ENCODE assay signal across 16 cellular contexts in the genomic region with DNA sequence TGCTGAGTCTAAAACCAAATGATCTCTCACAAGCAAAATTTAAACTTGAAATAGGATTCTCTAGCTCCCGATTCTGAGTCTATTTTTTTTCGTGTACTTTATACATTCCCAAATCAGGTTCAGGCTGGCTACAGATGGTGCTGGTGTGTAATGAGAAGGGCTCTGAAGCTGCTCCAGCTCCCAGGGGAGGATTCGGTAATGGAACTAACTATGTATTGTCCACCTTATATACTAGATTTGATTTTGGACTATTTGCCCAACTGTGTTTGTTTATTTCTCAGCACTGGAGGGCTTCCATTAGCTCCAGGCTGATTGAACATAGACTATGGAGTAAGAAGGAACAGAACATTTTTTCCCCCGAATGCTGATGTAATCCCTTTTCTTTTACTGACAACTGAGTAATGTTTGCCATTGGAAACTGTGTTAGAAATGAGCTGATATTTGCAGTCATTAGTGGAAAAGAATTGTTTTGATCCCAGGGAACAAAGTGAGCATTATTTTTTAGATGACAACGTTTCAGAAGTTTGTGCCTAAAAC.
DNase-seq lines count a peak whose midpoint lies in the region; FAIRE-seq and TF ChIP-seq lines count a peak whose summit lies in the region.
"Had no signal": no experiment of that assay in that cellular context is flagged by ENCODE, and none has a peak within 500 bp of the region (broad histone marks: within the 10 kb centered on the region; RNA-seq: fewer than 3 reads in every experiment).

No MANE protein-coding gene starts in this region.

- 0 out of 2 replicates have a peak, but pooled peaks have one; percentile 2 for TF ChIP-seq RAD21 in Ishikawa (IDR thresholded peaks at IDR 0.05; ENCODE audit: low read depth)

- TF ChIP-seq EP300 in Ishikawa (IDR thresholded peaks at IDR 0.05; ENCODE audit: borderline replicate concordance): no peak

- no peak for FAIRE-seq in GM12892 (lab: Jason Lieb, UNC)
- FAIRE-seq: GM19239, islet of Langerhans, pancreas had no signal

- TF ChIP-seq POLR2A in GM12892 (IDR thresholded peaks at IDR 0.05; ENCODE audit: low read depth, low read length): no peak

- DNase-seq in NCI-H345 (lab: John Stamatoyannopoulos, UW) (peak; percentile 69), dedifferentiated amniotic fluid mesenchymal stem cell (ENCODE audit: extremely low spot score) (peak; percentile 40), putamen (ENCODE audit: low spot score) (peak; percentile 33), GM12892 (ENCODE audit: insufficient read length) (no peak), activated T-cell treated with anti-CD3 and anti-CD28 coated beads for 4 hours (no peak)
- DNase-seq in activated CD4-positive, alpha-beta T cell treated with anti-CD3 and anti-CD28 coated beads for 48 hours: no peak
- DNase-seq: activated CD4-positive, alpha-beta T cell treated with anti-CD3 and anti-CD28 coated beads for 1 hour; central memory CD4-positive, alpha-beta T cell; GF-D8; MM.1S; pancreas; T-helper 17 cell; tibial artery had no signal

TF ChIP-seq in Ishikawa, 13 proteins besides CTCF, POLR2A, EP300 and RAD21:
- TF ChIP-seq TAF1 (IDR thresholded peaks at IDR 0.05; ENCODE audit: low read depth) (no peak), USF1 (IDR thresholded peaks at IDR 0.05) (no peak), YY1 (IDR thresholded peaks at IDR 0.05; ENCODE audit: low read depth) (no peak), EGR1 (IDR thresholded peaks at IDR 0.05) (no peak), TCF12 (IDR thresholded peaks at IDR 0.05; ENCODE audit: low read depth) (no peak), NFIC (IDR thresholded peaks at IDR 0.05) (no peak), TEAD4 (IDR thresholded peaks at IDR 0.05) (no peak), FOXM1 (IDR thresholded peaks at IDR 0.05; ENCODE audit: borderline replicate concordance, low read depth) (no peak), ZBTB7A (IDR thresholded peaks at IDR 0.05; ENCODE audit: low read depth) (no peak), CEBPB (IDR thresholded peaks at IDR 0.05) (no peak), CREB1 (IDR thresholded peaks at IDR 0.05; ENCODE audit: low read depth) (no peak), REST (IDR thresholded peaks at IDR 0.05; ENCODE audit: low read depth) (no peak)
- TF ChIP-seq, protein P1, sequence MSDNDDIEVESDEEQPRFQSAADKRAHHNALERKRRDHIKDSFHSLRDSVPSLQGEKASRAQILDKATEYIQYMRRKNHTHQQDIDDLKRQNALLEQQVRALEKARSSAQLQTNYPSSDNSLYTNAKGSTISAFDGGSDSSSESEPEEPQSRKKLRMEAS (IDR thresholded peaks at IDR 0.05): no peak

Comparison
In these comparisons a context has a peak if more than half of its experiments do, and no peak if none do; other contexts are left out.
1. DNase-seq: peak in NCI-H345 (single experiment), dedifferentiated amniotic fluid mesenchymal stem cell (single experiment) and putamen (single experiment); none in GM12892 (single experiment), activated T-cell treated with anti-CD3 and anti-CD28 coated beads for 4 hours (single experiment) and activated CD4-positive, alpha-beta T cell treated with anti-CD3 and anti-CD28 coated beads for 48 hours (single experiment).